In genomic region chr19:5225486-5226345, GRCh38 we compare ENCODE assay signal across 10 cellular contexts.
DNase-seq lines count a peak whose midpoint lies in the region; ATAC-seq and TF ChIP-seq lines count a peak whose summit lies in the region.
"Had no signal": no experiment of that assay in that cellular context is flagged by ENCODE, and none has a peak within 500 bp of the region (broad histone marks: within the 10 kb centered on the region; RNA-seq: fewer than 3 reads in every experiment).

No MANE protein-coding gene starts in this region.

- no peak for TF ChIP-seq POLR2A in stomach (IDR thresholded peaks at IDR 0.05)

- H3K4me1 ChIP-seq in SJCRH30 (no peaks in the 10 kb centered on the region), stomach (peaks cover 0 to 10% (median 7%) of the 10 kb centered on the region in 4 donors)
- H3K4me1 ChIP-seq: Caco-2 had no signal

- intact Hi-C loops in stomach (cut with DNase I; ENCODE audit: low total_unique reads), result no loop called here

- H3K36me3 ChIP-seq in SJCRH30 (no peaks in the 10 kb centered on the region), stomach (peaks cover 0 to 57% (median 43%) of the 10 kb centered on the region in 4 donors)

- TF ChIP-seq CTCF in fibroblast of pulmonary artery (IDR thresholded peaks at IDR 0.05; ENCODE audit: low read length, missing control alignments) (peak; percentile 54), stomach (IDR thresholded peaks at IDR 0.05) (peak in 5 of 7 experiments; percentile 18 to 47 (median 20))

- H3K4me3 ChIP-seq in SJCRH30 (no peak overlapping the region), fibroblast of pulmonary artery (replicated peaks; ENCODE audit: low read depth, low read length) (no peak overlapping the region), stomach (no peak overlapping the region)

- TF ChIP-seq EP300 in stomach (IDR thresholded peaks at IDR 0.05), result no peak

- no peak for ATAC-seq in GM18519 (IDR thresholded peaks at IDR 0.05; ENCODE audit: low FRiP score, unreplicated experiment)

- DNase-seq in activated CD8-positive, alpha-beta memory T cell treated with anti-CD3 and anti-CD28 coated beads, Interleukin-2, amount 50 U/mL, for 48 hours, result peak; percentile 61
- DNase-seq in activated CD8-positive, alpha-beta memory T cell treated with anti-CD3 and anti-CD28 coated beads, Interleukin-2, amount 50 U/mL, for 4 hours, result no peak
- DNase-seq in SJCRH30 (peak; percentile 25 to 44), fibroblast of pulmonary artery (ENCODE audit: low read depth) (no peak), stomach (no peak), OCI-M2 (lab: John Stamatoyannopoulos, UW; ENCODE audit: unreplicated experiment) (no peak)
- no peak for DNase-seq in activated CD8-positive, alpha-beta memory T cell treated with anti-CD3 and anti-CD28 coated beads for 24 hours
- DNase-seq: NCI-H1930 had no signal

- H3K27ac ChIP-seq in SJCRH30 (no peak overlapping the region), stomach (no peak overlapping the region)

- H3K27me3 ChIP-seq in SJCRH30 (no peaks in the 10 kb centered on the region), stomach (peaks cover 0 to 5% (median 0%) of the 10 kb centered on the region in 3 donors)

- WGBS in stomach, 5 donors, result 75 to 85% (median 81%) methylated on average over 24 to 28 of the region's 28 CpGs

- H3K9me3 ChIP-seq in SJCRH30 (replicated peaks) (no peaks in the 10 kb centered on the region), stomach (no peaks in the 10 kb centered on the region)
- H3K9me3 ChIP-seq: Caco-2 had no signal

Comparison
In these comparisons a context has a peak if more than half of its experiments do, and no peak if none do; other contexts are left out.
1. DNase-seq: peak in activated CD8-positive, alpha-beta memory T cell treated with anti-CD3 and anti-CD28 coated beads, Interleukin-2, amount 50 U/mL, for 48 hours (single experiment) and SJCRH30 (2 of 2); none in activated CD8-positive, alpha-beta memory T cell treated with anti-CD3 and anti-CD28 coated beads, Interleukin-2, amount 50 U/mL, for 4 hours (single experiment), fibroblast of pulmonary artery (single experiment), stomach (single experiment), activated CD8-positive, alpha-beta memory T cell treated with anti-CD3 and anti-CD28 coated beads for 24 hours (single experiment) and OCI-M2 (single experiment).